1 cellular context compared by ENCODE assay signal in genomic region chr12:108561852-108562347, GRCh38.
TF ChIP-seq lines count a peak whose summit lies in the region.

No MANE protein-coding gene starts in this region.

TF ChIP-seq in HCT116, 20 proteins besides CTCF, POLR2A, EP300 and RAD21 (continued from another document):
- TF ChIP-seq REST (IDR thresholded peaks at IDR 0.05; ENCODE audit: low read depth) = no peak
- no peak for TF ChIP-seq ATF3 (IDR thresholded peaks at IDR 0.05)
- TF ChIP-seq, protein P1, sequence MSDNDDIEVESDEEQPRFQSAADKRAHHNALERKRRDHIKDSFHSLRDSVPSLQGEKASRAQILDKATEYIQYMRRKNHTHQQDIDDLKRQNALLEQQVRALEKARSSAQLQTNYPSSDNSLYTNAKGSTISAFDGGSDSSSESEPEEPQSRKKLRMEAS (IDR thresholded peaks at IDR 0.05) = no peak
- no peak for TF ChIP-seq TCF7L2 (IDR thresholded peaks at IDR 0.05; ENCODE audit: borderline replicate concordance, extremely low read depth, insufficient read depth, insufficient read length)
- TF ChIP-seq YY1 (IDR thresholded peaks at IDR 0.05; ENCODE audit: extremely low read depth, insufficient replicate concordance, low read depth, low read length) = no peak
- no peak for TF ChIP-seq EZH2phosphoT487 (IDR thresholded peaks at IDR 0.05; ENCODE audit: borderline replicate concordance)
